11 cellular contexts compared by ENCODE assay signal in genomic region chr3:123745184-123745855, GRCh38.
A peak's percentile ranks its signal among the peaks of the same experiment; 100 is the strongest.
DNase-seq lines count a peak whose midpoint lies in the region; ATAC-seq and TF ChIP-seq lines count a peak whose summit lies in the region.
"Had no signal": no experiment of that assay in that cellular context is flagged by ENCODE, and none has a peak within 500 bp of the region (broad histone marks: within the 10 kb centered on the region; RNA-seq: fewer than 3 reads in every experiment).

No MANE protein-coding gene starts in this region.

- in situ Hi-C loops in ACHN (cut with HindIII; ENCODE audit: low pct_ligation_motif_present, low pct_unique_long_range_greater_than_20kb, low sequenced_read_pairs), result no loop called here

- BruUV-seq in HCT116 (replicated peaks; lab: Mats Ljungman, UMichigan), result no TSS peak

- no peaks in the 10 kb centered on the region for H3K27me3 ChIP-seq in HCT116 (ENCODE audit: insufficient read depth, low read length)
- H3K27me3 ChIP-seq in adipocyte (replicated peaks; ENCODE audit: control insufficient read depth, insufficient read depth, low read length), result no peaks in the 10 kb centered on the region
- H3K27me3 ChIP-seq: SJSA1, suprapubic skin had no signal

- H2AFZ ChIP-seq in HCT116 (ENCODE audit: low read depth, low read length, poor library complexity, severe bottlenecking), result no peak overlapping the region

- H3K36me3 ChIP-seq in HCT116 (ENCODE audit: control insufficient read depth in 1 of 2, insufficient read depth in 2 of 2, low read length in 2 of 2), result no peaks in the 10 kb centered on the region
- H3K36me3 ChIP-seq in adipocyte (ENCODE audit: control insufficient read depth, insufficient read depth, low read length, severe bottlenecking), result peaks cover 16% of the 10 kb centered on the region
- H3K36me3 ChIP-seq: SJSA1, suprapubic skin had no signal

- no peaks in the 10 kb centered on the region for H3K79me2 ChIP-seq in HCT116 (ENCODE audit: insufficient read depth, low read length)

- H3K4me1 ChIP-seq in HCT116 (ENCODE audit: control insufficient read depth in 1 of 2, insufficient read depth in 2 of 2, low read length in 2 of 2) (peaks cover 7 to 11% of the 10 kb centered on the region in 2 experiments), adipocyte (ENCODE audit: control insufficient read depth, insufficient read depth, low read length) (peaks cover 50% of the 10 kb centered on the region)
- H3K4me1 ChIP-seq: suprapubic skin had no signal

- no peak overlapping the region for H3K27ac ChIP-seq in HCT116 (ENCODE audit: low read depth, low read length)
- H3K27ac ChIP-seq: SJSA1, suprapubic skin had no signal

- TF ChIP-seq CTCF in HCT116 (IDR thresholded peaks at IDR 0.05 in 2 of 3, conservative IDR thresholded peaks at IDR 0.05 in 1 of 3; ENCODE audit: borderline replicate concordance in 1 of 3, insufficient read depth in 1 of 3, low read depth in 2 of 3, low read length in 2 of 3), result peak; percentile 28 to 57 (median 46); a peak in 4 of 6 replicates

- no peaks in the 10 kb centered on the region for H4K20me1 ChIP-seq in HCT116 (ENCODE audit: insufficient read depth)

- no peak overlapping the region for H3K4me3 ChIP-seq in HCT116 (replicated peaks in 1 of 2; ENCODE audit: low read depth in 1 of 2, low read length in 2 of 2)
- H3K4me3 ChIP-seq in adipocyte (ENCODE audit: low read length), result no peak overlapping the region
- H3K4me3 ChIP-seq: SJSA1, suprapubic skin had no signal

- H3K9me2 ChIP-seq in HCT116 (ENCODE audit: insufficient read depth), result no peaks in the 10 kb centered on the region

- RAD21 ChIA-PET in HCT116 (lab: Charles Lee; ENCODE audit: low non-redundant PET in 1 of 2, low total read pairs in 2 of 2, uncharacterized antibody in 2 of 2, unreplicated experiment in 2 of 2), result no interaction called here

- no peak overlapping the region for H3K4me2 ChIP-seq in HCT116 (ENCODE audit: low read length)

- TF ChIP-seq POLR2A in HCT116 (IDR thresholded peaks at IDR 0.05; ENCODE audit: borderline replicate concordance, extremely low read depth, insufficient read depth, insufficient read length), result no peak

- intact Hi-C loops in HCT116 (cut with micrococcal nuclease), result no loop called here

- CTCF ChIA-PET in HCT116 (lab: Charles Lee), result no interaction called here

- DNase-seq in ACHN (peak; percentile 32), HCT116 (ENCODE audit: low read depth, low spot score) (no peak), adipocyte (ENCODE audit: low read depth) (peak; percentile 62), iPS DF 19.7 (ENCODE audit: low read depth, low spot score) (peak; percentile 17), H4 (ENCODE audit: low spot score) (no peak)
- no peak for DNase-seq in activated CD4-positive, alpha-beta T cell treated with anti-CD3 and anti-CD28 coated beads, Interleukin-2, amount 50 U/mL, for 1 hour
- DNase-seq in stimulated activated CD4-positive, alpha-beta T cell treated with anti-CD3 and anti-CD28 coated beads, Interleukin-2, amount 100 ng/mL, for 24 hours, result no peak
- DNase-seq: CD4-positive, alpha-beta memory T cell had no signal

- ATAC-seq in HCT116 (peak; percentile 65), GM18867 (IDR thresholded peaks at IDR 0.05; ENCODE audit: unreplicated experiment) (no peak)

- TF ChIP-seq RAD21 in HCT116 (IDR thresholded peaks at IDR 0.05; ENCODE audit: low read depth), result peak; percentile 45

- H3K9me3 ChIP-seq in HCT116 (ENCODE audit: control insufficient read depth in 1 of 2, insufficient read depth in 1 of 2, low read depth in 1 of 2, low read length in 2 of 2) (no peaks in the 10 kb centered on the region), adipocyte (ENCODE audit: control insufficient read depth, low read length) (peaks cover 14% of the 10 kb centered on the region)
- H3K9me3 ChIP-seq: SJSA1, suprapubic skin had no signal

- H3K9ac ChIP-seq in HCT116 (ENCODE audit: low read length) (no peak overlapping the region), adipocyte (ENCODE audit: low read length) (peak overlapping the region; percentile 63)

- POLR2A ChIA-PET in HCT116 (lab: Charles Lee), result no interaction called here

TF ChIP-seq in HCT116, 20 proteins besides CTCF, POLR2A, EP300 and RAD21:
- TF ChIP-seq SP1 (IDR thresholded peaks at IDR 0.05; ENCODE audit: low read depth) (no peak), EZH2 (IDR thresholded peaks at IDR 0.05) (no peak), EZH2phosphoT487 (IDR thresholded peaks at IDR 0.05; ENCODE audit: borderline replicate concordance) (no peak), CBX3 (IDR thresholded peaks at IDR 0.05; ENCODE audit: low read depth) (no peak), SIN3A (IDR thresholded peaks at IDR 0.05; ENCODE audit: low read depth) (no peak), TCF7L2 (IDR thresholded peaks at IDR 0.05; ENCODE audit: borderline replicate concordance, extremely low read depth, insufficient read depth, insufficient read length) (no peak), ELF1 (IDR thresholded peaks at IDR 0.05; ENCODE audit: borderline replicate concordance, low read depth) (no peak), REST (IDR thresholded peaks at IDR 0.05; ENCODE audit: low read depth) (no peak), JUND (IDR thresholded peaks at IDR 0.05) (no peak), FOSL1 (IDR thresholded peaks at IDR 0.05; ENCODE audit: low read depth) (no peak), SRF (IDR thresholded peaks at IDR 0.05; ENCODE audit: low read depth) (no peak), ZNF274 (IDR thresholded peaks at IDR 0.05; ENCODE audit: low read depth, low read length) (no peak), POLR2AphosphoS5 (IDR thresholded peaks at IDR 0.05; ENCODE audit: low read depth, low read length) (no peak), CEBPB (IDR thresholded peaks at IDR 0.05; ENCODE audit: low read depth) (no peak), EGR1 (IDR thresholded peaks at IDR 0.05; ENCODE audit: low read depth) (no peak), YY1 (IDR thresholded peaks at IDR 0.05; ENCODE audit: extremely low read depth, insufficient replicate concordance, low read depth, low read length) (no peak), ZFX (IDR thresholded peaks at IDR 0.05) (no peak), ATF3 (IDR thresholded peaks at IDR 0.05) (no peak)
- TF ChIP-seq, protein P1, sequence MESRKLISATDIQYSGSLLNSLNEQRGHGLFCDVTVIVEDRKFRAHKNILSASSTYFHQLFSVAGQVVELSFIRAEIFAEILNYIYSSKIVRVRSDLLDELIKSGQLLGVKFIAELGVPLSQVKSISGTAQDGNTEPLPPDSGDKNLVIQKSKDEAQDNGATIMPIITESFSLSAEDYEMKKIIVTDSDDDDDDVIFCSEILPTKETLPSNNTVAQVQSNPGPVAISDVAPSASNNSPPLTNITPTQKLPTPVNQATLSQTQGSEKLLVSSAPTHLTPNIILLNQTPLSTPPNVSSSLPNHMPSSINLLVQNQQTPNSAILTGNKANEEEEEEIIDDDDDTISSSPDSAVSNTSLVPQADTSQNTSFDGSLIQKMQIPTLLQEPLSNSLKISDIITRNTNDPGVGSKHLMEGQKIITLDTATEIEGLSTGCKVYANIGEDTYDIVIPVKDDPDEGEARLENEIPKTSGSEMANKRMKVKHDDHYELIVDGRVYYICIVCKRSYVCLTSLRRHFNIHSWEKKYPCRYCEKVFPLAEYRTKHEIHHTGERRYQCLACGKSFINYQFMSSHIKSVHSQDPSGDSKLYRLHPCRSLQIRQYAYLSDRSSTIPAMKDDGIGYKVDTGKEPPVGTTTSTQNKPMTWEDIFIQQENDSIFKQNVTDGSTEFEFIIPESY (IDR thresholded peaks at IDR 0.05; ENCODE audit: extremely low read depth, insufficient replicate concordance, low read length), result no peak
- TF ChIP-seq, protein P2, sequence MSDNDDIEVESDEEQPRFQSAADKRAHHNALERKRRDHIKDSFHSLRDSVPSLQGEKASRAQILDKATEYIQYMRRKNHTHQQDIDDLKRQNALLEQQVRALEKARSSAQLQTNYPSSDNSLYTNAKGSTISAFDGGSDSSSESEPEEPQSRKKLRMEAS (IDR thresholded peaks at IDR 0.05), result no peak

Comparison
In these comparisons a context has a peak if more than half of its experiments do, and no peak if none do; other contexts are left out.
1. DNase-seq: peak in ACHN (single experiment), adipocyte (single experiment) and iPS DF 19.7 (single experiment); none in HCT116 (single experiment), activated CD4-positive, alpha-beta T cell treated with anti-CD3 and anti-CD28 coated beads, Interleukin-2, amount 50 U/mL, for 1 hour (single experiment), stimulated activated CD4-positive, alpha-beta T cell treated with anti-CD3 and anti-CD28 coated beads, Interleukin-2, amount 100 ng/mL, for 24 hours (0 of 2) and H4 (single experiment).